ENCODE assay signal across 22 cellular contexts in the genomic region with DNA sequence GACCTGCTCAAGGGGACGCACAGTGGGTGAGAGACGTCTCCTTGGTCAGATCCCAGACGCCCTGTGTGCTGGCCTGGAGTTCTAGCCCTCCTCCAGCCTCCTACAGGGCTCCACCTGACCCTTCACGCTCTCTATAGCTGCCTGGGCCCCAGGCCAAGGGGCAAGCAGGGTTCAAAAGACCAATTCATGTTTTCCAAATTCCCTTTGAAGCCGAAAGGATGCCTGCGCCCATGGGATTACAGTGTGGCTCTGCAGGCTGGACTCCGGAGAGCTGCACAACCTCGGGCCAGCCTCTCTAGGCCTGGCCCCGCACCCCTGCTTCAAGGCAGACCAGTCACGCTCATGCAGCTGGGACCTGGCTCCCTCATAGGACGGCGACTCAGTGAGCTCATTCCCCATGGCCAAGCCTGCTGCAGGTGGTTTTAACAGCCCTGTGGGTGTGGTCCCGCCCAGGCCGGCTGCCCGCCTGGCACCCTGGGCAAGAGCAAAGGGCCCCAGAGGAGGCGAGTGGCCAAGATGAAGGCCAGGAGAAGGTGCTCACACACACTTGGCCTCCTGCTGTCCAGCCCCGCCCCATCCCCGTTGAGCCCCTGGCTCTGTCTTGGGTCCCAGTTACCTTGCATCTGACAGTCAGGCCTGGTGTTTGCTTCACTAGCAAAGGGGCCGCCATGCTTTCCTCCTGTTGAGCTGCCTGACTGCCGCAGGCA. TPM values are rescaled to one million over a fixed set of nuclear protein-coding genes. Genes with fewer than 3 reads are reported as not detected.
A peak's percentile ranks its signal among the peaks of the same experiment; 100 is the strongest.
DNase-seq lines count a peak whose midpoint lies in the region; ATAC-seq and TF ChIP-seq lines count a peak whose summit lies in the region.
"Had no signal": no experiment of that assay in that cellular context is flagged by ENCODE, and none has a peak within 500 bp of the region (broad histone marks: within the 10 kb centered on the region; RNA-seq: fewer than 3 reads in every experiment).

No MANE protein-coding gene starts in this region.

- ATAC-seq in HG02870 (IDR thresholded peaks at IDR 0.05; ENCODE audit: unreplicated experiment): no peak
- ATAC-seq: naive thymus-derived CD4-positive, alpha-beta T cell; Right ventricle myocardium inferior; stimulated activated memory B cell treated with anti-CD40 and anti-IgM and Interleukin-4, amounts not matched to agents 10 μg/mL and 1 μg/mL and 100 μg/mL, for 72 hours had no signal

- H2BK15ac ChIP-seq in mesenchymal stem cell (ENCODE audit: low read depth, poor library complexity, severe bottlenecking): no peak overlapping the region

- no peak for TF ChIP-seq CTCF in brain (conservative IDR thresholded peaks at IDR 0.05)
- no peak for TF ChIP-seq CTCF in thyroid gland (IDR thresholded peaks at IDR 0.05)
- no peak for TF ChIP-seq CTCF in GM20000 (IDR thresholded peaks at IDR 0.05; ENCODE audit: extremely low read depth, missing control alignments)

- 91% methylated on average over 20 of the region's 20 CpGs for WGBS in mesenchymal stem cell
- WGBS in thyroid gland, 2 donors: 64 to 68% methylated on average over 10 to 16 of the region's 20 CpGs

- peak overlapping the region; percentile 10 for H4K91ac ChIP-seq in mesenchymal stem cell (ENCODE audit: low read length)

- no peak overlapping the region for H3K23ac ChIP-seq in mesenchymal stem cell (ENCODE audit: low read length in 2 of 2)

- H3K27ac Mint-ChIP-seq in brain: peak overlapping the region; percentile 19 to 89 (median 57)
- H3K27ac Mint-ChIP-seq: activated T-helper 2 cell treated with anti-CD3 and anti-CD28 coated beads, Interferon-gamma antibody, Interleukin-2, Interleukin-4, amounts not matched to agents 10 μg/mL and 5 μg/mL and 100 μg/mL, durations not matched to agents 14 hours and 24 hours and 36 hours; progenitor cell of endocrine pancreas; stimulated activated memory B cell treated with anti-CD40 and anti-IgM and Interleukin-4, amounts not matched to agents 10 μg/mL and 1 μg/mL and 100 μg/mL, for 72 hours; type B pancreatic cell had no signal

- H3K9me3 ChIP-seq in mesenchymal stem cell (ENCODE audit: control insufficient read depth, low read length) (no peaks in the 10 kb centered on the region), thyroid gland (no peaks in the 10 kb centered on the region)
- H3K9me3 ChIP-seq: HAP-1 had no signal

- H2BK5ac ChIP-seq in mesenchymal stem cell (ENCODE audit: low read depth, low read length, poor library complexity, severe bottlenecking): no peak overlapping the region

- H3K4me1 ChIP-seq in mesenchymal stem cell (ENCODE audit: control insufficient read depth, insufficient read depth, low read depth, low read length) (peaks cover 19% of the 10 kb centered on the region), thyroid gland (peaks cover 7 to 38% of the 10 kb centered on the region in 2 donors)
- H3K4me1 ChIP-seq: HAP-1 had no signal

- no peak overlapping the region for H3K4me3 Mint-ChIP-seq in brain
- H3K4me3 Mint-ChIP-seq: naive thymus-derived CD4-positive, alpha-beta T cell; stimulated activated memory B cell treated with anti-CD40 and anti-IgM and Interleukin-4, amounts not matched to agents 10 μg/mL and 1 μg/mL and 100 μg/mL, for 72 hours; type B pancreatic cell had no signal

- H3K4ac ChIP-seq in mesenchymal stem cell (ENCODE audit: low read depth in 1 of 2, low read length in 2 of 2): no peak overlapping the region

- peak overlapping the region in 1 of 2 experiments; percentile 23 for H3K14ac ChIP-seq in mesenchymal stem cell (ENCODE audit: low read length in 2 of 2)

- H3K4me3 ChIP-seq in mesenchymal stem cell (ENCODE audit: insufficient read depth in 1 of 2, low read depth in 1 of 2, low read length in 2 of 2) (no peak overlapping the region), thyroid gland (replicated peaks in 1 of 3) (no peak overlapping the region)
- H3K4me3 ChIP-seq: HAP-1 had no signal

- no peak overlapping the region for H3K9ac ChIP-seq in mesenchymal stem cell (ENCODE audit: low read length)

- H3K9me3 Mint-ChIP-seq in brain: peaks cover 0 to 7% (median 0%) of the 10 kb centered on the region in 5 experiments
- H3K9me3 Mint-ChIP-seq: stimulated activated memory B cell treated with anti-CD40 and anti-IgM and Interleukin-4, amounts not matched to agents 10 μg/mL and 1 μg/mL and 100 μg/mL, for 72 hours; type B pancreatic cell had no signal

- H2AK5ac ChIP-seq in mesenchymal stem cell (ENCODE audit: low read length, severe bottlenecking): peak overlapping the region; percentile 58

- no peak overlapping the region for H3K27ac ChIP-seq in mesenchymal stem cell (ENCODE audit: low read length, poor library complexity, severe bottlenecking)
- H3K27ac ChIP-seq in thyroid gland: peak overlapping the region in 1 of 3 donors; percentile 2

- peak; percentile 30 for DNase-seq in activated effector memory CD4-positive, alpha-beta T cell treated with anti-CD3 and anti-CD28 coated beads, Interleukin-2, amount 50 U/mL, for 16 hours
- no peak for DNase-seq in activated effector memory CD4-positive, alpha-beta T cell treated with Interleukin-2 at 50 U/mL for 16 hours
- DNase-seq in mesenchymal stem cell (no peak), thyroid gland (peak; percentile 26 to 42), NCI-H345 (lab: John Stamatoyannopoulos, UW) (no peak), GM20000 (ENCODE audit: low spot score) (no peak)
- DNase-seq: amygdala; cerebellar nuclear complex; DMS53; foreskin melanocyte; naive thymus-derived CD4-positive, alpha-beta T cell; NCI-H187 treated with DMSO at 0.1 percent for 48 hours; NCI-H446 treated with DMSO at 0.1 percent for 48 hours; stimulated activated CD4-positive, alpha-beta T cell treated with anti-CD3 and anti-CD28 coated beads, Interleukin-12 subunit alpha, Interleukin-12 subunit beta, amount 100 ng/mL, for 4 hours had no signal

- H3K4me1 Mint-ChIP-seq in brain: peaks cover 58% of the 10 kb centered on the region

- H2BK120ac ChIP-seq in mesenchymal stem cell (ENCODE audit: low read depth, low read length): no peak overlapping the region

- H4K8ac ChIP-seq in mesenchymal stem cell (ENCODE audit: low read length): no peak overlapping the region

- no peaks in the 10 kb centered on the region for H3K79me1 ChIP-seq in mesenchymal stem cell (replicated peaks; ENCODE audit: low read length, poor library complexity, severe bottlenecking)

- peaks cover 6% of the 10 kb centered on the region for H3K27me3 Mint-ChIP-seq in brain
- H3K27me3 Mint-ChIP-seq: naive thymus-derived CD4-positive, alpha-beta T cell; progenitor cell of endocrine pancreas; stimulated activated memory B cell treated with anti-CD40 and anti-IgM and Interleukin-4, amounts not matched to agents 10 μg/mL and 1 μg/mL and 100 μg/mL, for 72 hours; type B pancreatic cell had no signal

- H3K18ac ChIP-seq in mesenchymal stem cell (ENCODE audit: low read depth in 1 of 2, low read length in 2 of 2): peak overlapping the region in 1 of 2 experiments; percentile 42

- H3K36me3 Mint-ChIP-seq in brain: no peaks in the 10 kb centered on the region
- H3K36me3 Mint-ChIP-seq: stimulated activated memory B cell treated with anti-CD40 and anti-IgM and Interleukin-4, amounts not matched to agents 10 μg/mL and 1 μg/mL and 100 μg/mL, for 72 hours; type B pancreatic cell had no signal

- TF ChIP-seq POLR2A in thyroid gland (IDR thresholded peaks at IDR 0.05): no peak

- H2BK12ac ChIP-seq in mesenchymal stem cell (ENCODE audit: low read length in 2 of 2): peak overlapping the region in 1 of 2 experiments; percentile 67

- intact Hi-C loops in thyroid gland (cut with DNase I): no loop called here

- H3K4me2 ChIP-seq in mesenchymal stem cell (ENCODE audit: low read length, poor library complexity, severe bottlenecking): no peak overlapping the region

- H3K27me3 ChIP-seq in mesenchymal stem cell (ENCODE audit: control insufficient read depth in 1 of 2, insufficient read depth in 1 of 2, low read length in 2 of 2) (no peaks in the 10 kb centered on the region), thyroid gland (no peaks in the 10 kb centered on the region)

- H2AFZ ChIP-seq in mesenchymal stem cell (ENCODE audit: low read depth, low read length): no peak overlapping the region

- H3K36me3 ChIP-seq in mesenchymal stem cell (ENCODE audit: control insufficient read depth in 1 of 2, insufficient read depth in 2 of 2, low read depth in 1 of 2, low read length in 2 of 2): no peaks in the 10 kb centered on the region
- no peaks in the 10 kb centered on the region for H3K36me3 ChIP-seq in thyroid gland
- H3K36me3 ChIP-seq: HAP-1 had no signal

RNA-seq across cellular contexts. Expression of a gene that starts 57.1 kb away (rescaled TPM):
- polyA plus RNA-seq in brain (ENCODE audit: insufficient read depth, low read depth, low replicate concordance): 8.0 TPM
- 9.6 TPM for polyA plus RNA-seq in mesenchymal stem cell (2013, experiment 1 of 2)
- polyA plus RNA-seq in mesenchymal stem cell (2013, experiment 2 of 2): 9.9 TPM
- total RNA-seq in thyroid gland: 10 to 100 TPM; 40.1 to 69.3 (median 59.2) TPM

Comparison
In these comparisons a context has a peak if more than half of its experiments do, and no peak if none do; other contexts are left out.
1. DNase-seq: peak in activated effector memory CD4-positive, alpha-beta T cell treated with anti-CD3 and anti-CD28 coated beads, Interleukin-2, amount 50 U/mL, for 16 hours (single experiment) and thyroid gland (2 of 2); none in activated effector memory CD4-positive, alpha-beta T cell treated with Interleukin-2 at 50 U/mL for 16 hours (single experiment), mesenchymal stem cell (single experiment), NCI-H345 (single experiment) and GM20000 (single experiment).